1 cellular context compared by ENCODE assay signal in genomic region chr4:13527192-13527982, GRCh38.
TF ChIP-seq lines count a peak whose summit lies in the region.

No MANE protein-coding gene starts in this region.

TF ChIP-seq in H1, 55 proteins besides CTCF, POLR2A, EP300 and RAD21:
- TF ChIP-seq NANOG (IDR thresholded peaks at IDR 0.05; ENCODE audit: insufficient read depth, low read depth, low read length, poor library complexity, severe bottlenecking), result no peak
- TF ChIP-seq MAFK (IDR thresholded peaks at IDR 0.05; ENCODE audit: low read depth, low read length), result no peak
- no peak for TF ChIP-seq BRCA1 (IDR thresholded peaks at IDR 0.05; ENCODE audit: low read depth, low read length)
- peak; percentile 72 for TF ChIP-seq RNF2 (IDR thresholded peaks at IDR 0.05; ENCODE audit: borderline replicate concordance, low read depth, low read length, missing control alignments, poor library complexity, severe bottlenecking)
- peak; percentile 95 for TF ChIP-seq SUZ12 (IDR thresholded peaks at IDR 0.05; ENCODE audit: low read length)
- TF ChIP-seq GABPA (IDR thresholded peaks at IDR 0.05; ENCODE audit: borderline replicate concordance, insufficient read depth, low read length), result no peak
- no peak for TF ChIP-seq EGR1 (IDR thresholded peaks at IDR 0.05; ENCODE audit: borderline replicate concordance, low read depth, low read length)
- TF ChIP-seq SIX5 (IDR thresholded peaks at IDR 0.05; ENCODE audit: low read depth, low read length), result no peak
- no peak for TF ChIP-seq KDM5A (IDR thresholded peaks at IDR 0.05; ENCODE audit: low read length)
- TF ChIP-seq EZH2 (IDR thresholded peaks at IDR 0.05; ENCODE audit: low read depth, low read length, severe bottlenecking), result peak; percentile 99
- TF ChIP-seq CBX8 (IDR thresholded peaks at IDR 0.05; ENCODE audit: borderline replicate concordance, low read depth, low read length), result peak; percentile 92; the same call in 1 of the 2 replicates
- TF ChIP-seq BACH1 (IDR thresholded peaks at IDR 0.05; ENCODE audit: low read length), result 0 out of 2 replicates have a peak, but pooled peaks have one; percentile 9
- TF ChIP-seq HDAC2 (IDR thresholded peaks at IDR 0.05; ENCODE audit: borderline replicate concordance in 1 of 2, low read depth in 2 of 2, low read length in 2 of 2), result no peak; a peak in 1 of 4 replicates
- TF ChIP-seq KDM1A (IDR thresholded peaks at IDR 0.05; ENCODE audit: borderline replicate concordance, low read length), result no peak
